8 cellular contexts compared by ENCODE assay signal in genomic region chr1:35268282-35269189, GRCh38. TPM values are rescaled to one million over a fixed set of nuclear protein-coding genes. Genes with fewer than 3 reads are reported as not detected.
A peak's percentile ranks its signal among the peaks of the same experiment; 100 is the strongest.
DNase-seq lines count a peak whose midpoint lies in the region; ATAC-seq and TF ChIP-seq lines count a peak whose summit lies in the region.

TSS of gene ZMYM4 (plus strand) at chr1:35268709. CDS start at chr1:35269047, 338 bp downstream.

- H3K36me3 ChIP-seq in HUES64 (ENCODE audit: insufficient read depth, low read length) (peaks cover 7% of the 10 kb centered on the region; the same call in 1 of the 2 replicates), OCI-LY7 (ENCODE audit: insufficient read depth, low read length) (peaks cover 16% of the 10 kb centered on the region)

- CTCF ChIA-PET in OCI-LY7 (lab: Charles Lee; ENCODE audit: unreplicated experiment): no interaction called here

- peaks cover 49% of the 10 kb centered on the region for H3K79me2 ChIP-seq in OCI-LY7 (ENCODE audit: insufficient read depth, low read depth, low read length)

- intact Hi-C loops in OCI-LY7 (cut with micrococcal nuclease; ENCODE audit: unreplicated experiment): loop anchor here (2.0 to 10.0 kb wide), 2 partner anchors 76 to 404 kb away; partner anchors contain the start of gene SFPQ

- no peak for TF ChIP-seq CTCF in OCI-LY7 (conservative IDR thresholded peaks at IDR 0.05; ENCODE audit: low read length)
- peak; percentile 13 for TF ChIP-seq CTCF in epithelial cell of esophagus (IDR thresholded peaks at IDR 0.05; ENCODE audit: insufficient read depth, low read depth, low read length, missing control alignments)

- H3K9me2 ChIP-seq in OCI-LY7 (ENCODE audit: insufficient read depth, low read length): no peaks in the 10 kb centered on the region; the same call in 1 of the 2 replicates

- no peaks in the 10 kb centered on the region for H3K27me3 ChIP-seq in HUES64 (ENCODE audit: insufficient read depth, low read length)
- no peaks in the 10 kb centered on the region for H3K27me3 ChIP-seq in mononuclear cell (ENCODE audit: insufficient read depth, low read length)

- WGBS in HUES64: 2% methylated on average over 65 of the region's 65 CpGs

- no peaks in the 10 kb centered on the region for H3K9me3 ChIP-seq in HUES64 (ENCODE audit: insufficient read depth, low read depth, low read length)
- no peaks in the 10 kb centered on the region for H3K9me3 ChIP-seq in OCI-LY7 (ENCODE audit: low read length)
- H3K9me3 ChIP-seq in mononuclear cell (ENCODE audit: low read depth, low read length): no peaks in the 10 kb centered on the region

- in situ Hi-C loops in Caki2 (cut with HindIII; ENCODE audit: low pct_unique_long_range_greater_than_20kb, low sequenced_read_pairs): no loop called here

- H4K20me1 ChIP-seq in OCI-LY7 (ENCODE audit: insufficient read depth, low read length): no peaks in the 10 kb centered on the region

- peak within 1 kb of the TSS; percentile 99 for H3K4me2 ChIP-seq in OCI-LY7 (ENCODE audit: low read length)

- H3K9ac ChIP-seq in HUES64 (ENCODE audit: low read depth, low read length): peak within 1 kb of the TSS; percentile 86

- peaks cover 16% of the 10 kb centered on the region; the same call in 1 of the 2 replicates for H3K4me1 ChIP-seq in HUES64 (ENCODE audit: insufficient read depth, low read length)
- peaks cover 21% of the 10 kb centered on the region for H3K4me1 ChIP-seq in OCI-LY7 (ENCODE audit: insufficient read depth, low read length, poor library complexity, severe bottlenecking)
- peaks cover 26% of the 10 kb centered on the region for H3K4me1 ChIP-seq in mononuclear cell (ENCODE audit: insufficient read depth, low read length)

- BruUV-seq in OCI-LY7 (replicated peaks; lab: Mats Ljungman, UMichigan): no TSS peak

- peak within 1 kb of the TSS; percentile 97 for H3K27ac ChIP-seq in HUES64 (ENCODE audit: low read depth, low read length)
- peak within 1 kb of the TSS; percentile 65 for H3K27ac ChIP-seq in OCI-LY7 (ENCODE audit: low read depth, low read length, poor library complexity, severe bottlenecking)

- ATAC-seq in GM21390 (IDR thresholded peaks at IDR 0.05; ENCODE audit: unreplicated experiment): peak; percentile 82

- DNase-seq in Caki2 (ENCODE audit: low read depth) (peak; percentile 84), OCI-LY7 (ENCODE audit: low spot score) (peak; percentile 96), activated T-cell treated with anti-CD3 and anti-CD28 coated beads for 24 hours (ENCODE audit: low read depth) (peak; percentile 87), epithelial cell of esophagus (ENCODE audit: low read depth) (peak; percentile 98)
- peak; percentile 53 to 75 for DNase-seq in stimulated activated CD8-positive, alpha-beta memory T cell treated with anti-CD3 and anti-CD28 coated beads, Interleukin-4, amount 100 ng/mL, for 1 hour (ENCODE audit: low read depth in 2 of 2, low spot score in 1 of 2)

- H2AFZ ChIP-seq in OCI-LY7 (ENCODE audit: low read length): peak within 1 kb of the TSS; percentile 96

- POLR2A ChIA-PET in OCI-LY7 (lab: Charles Lee): interaction anchor here (0.6 kb wide), 3 partner anchors 44 to 341 kb away, joined by 3 to 6 read pairs (median 3); no protein-coding TSS in a partner anchor

- H3K4me3 ChIP-seq in HUES64 (ENCODE audit: low read length): peak within 1 kb of the TSS; percentile 95
- H3K4me3 ChIP-seq in OCI-LY7 (ENCODE audit: low read depth, low read length, poor library complexity, severe bottlenecking): peak within 1 kb of the TSS; percentile 98
- H3K4me3 ChIP-seq in epithelial cell of esophagus (ENCODE audit: low read length): peak within 1 kb of the TSS; percentile 79
- peak within 1 kb of the TSS; percentile 69 for H3K4me3 ChIP-seq in mononuclear cell (ENCODE audit: low read length)

RNA-seq across cellular contexts. Expression of gene ZMYM4, which starts in this region (rescaled TPM):
- 9.7 and 12.3 TPM in 2 replicates for total RNA-seq in Caki2 (2014; rRNA removed; shearing (Covaris generic); ENCODE audit: low replicate concordance)
- 41.4 TPM for polyA plus RNA-seq in HUES64 (2013, experiment 1 of 2)
- polyA plus RNA-seq in HUES64 (2013, experiment 2 of 2): 42.4 TPM
- total RNA-seq in OCI-LY7 (2014; rRNA removed; shearing (Covaris generic)): 21.1 and 24.3 TPM in 2 replicates
- total RNA-seq in OCI-LY7 (2022) (43.8 and 54.3 TPM in 2 replicates), mononuclear cell (31.0 TPM)

Comparison
In these comparisons a context has a peak if more than half of its experiments do, and no peak if none do; other contexts are left out.
1. Peak in every context shown above with its lines: DNase-seq, ATAC-seq, H3K4me3 ChIP-seq and H3K27ac ChIP-seq.